Comparison of ENCODE assay signal across 7 cellular contexts in genomic region chr3:33131328-33132018, GRCh38. TPM values are rescaled to one million over a fixed set of nuclear protein-coding genes. Genes with fewer than 3 reads are reported as not detected.
DNase-seq lines count a peak whose midpoint lies in the region; ATAC-seq, FAIRE-seq and TF ChIP-seq lines count a peak whose summit lies in the region.

No MANE protein-coding gene starts in this region.

- peaks cover 0 to 11% of the 10 kb centered on the region in 2 donors for H3K4me1 ChIP-seq in ascending aorta
- H3K4me1 ChIP-seq in gastrocnemius medialis = no peaks in the 10 kb centered on the region

- no peak for TF ChIP-seq POLR2A in gastrocnemius medialis (IDR thresholded peaks at IDR 0.05)

- TF ChIP-seq CTCF in GM12864 (IDR thresholded peaks at IDR 0.05; ENCODE audit: low read depth, low read length, missing control alignments) (peak; percentile 64), ascending aorta (IDR thresholded peaks at IDR 0.05) (peak; percentile 71 to 78 (median 75)), gastrocnemius medialis (IDR thresholded peaks at IDR 0.05 in 4 of 5, conservative IDR thresholded peaks at IDR 0.05 in 1 of 5) (peak; percentile 44 to 80 (median 61))

- ATAC-seq in GM21526 (IDR thresholded peaks at IDR 0.05; ENCODE audit: low FRiP score, unreplicated experiment) (peak; percentile 66), gastrocnemius medialis (peak; percentile 66 to 89)

- peak; percentile 44 for FAIRE-seq in HTR-8/SVneo (lab: Jason Lieb, UNC)

- no peak for DNase-seq in GM12864 (ENCODE audit: low read depth)
- peak; percentile 67 for DNase-seq in HTR-8/SVneo (ENCODE audit: insufficient read length, low spot score)
- peak; percentile 79 for DNase-seq in OCI-M1 (lab: John Stamatoyannopoulos, UW)
- DNase-seq in ascending aorta (ENCODE audit: low spot score in 2 of 2) = no peak
- DNase-seq in hippocampal formation (lab: John Stamatoyannopoulos, UW) = peak; percentile 48 to 65
- no peak for DNase-seq in gastrocnemius medialis

- H3K36me3 ChIP-seq in ascending aorta = peaks cover 52 to 75% of the 10 kb centered on the region in 2 donors
- peaks cover 0 to 64% of the 10 kb centered on the region in 2 donors for H3K36me3 ChIP-seq in gastrocnemius medialis

- intact Hi-C loops in ascending aorta (cut with DNase I) = loop anchor here (1.0 to 2.0 kb wide), 3 partner anchors 17 to 241 kb away; partner anchors contain the start of gene SUSD5
- intact Hi-C loops in gastrocnemius medialis (cut with DNase I; ENCODE audit: low total_unique reads) = no loop called here

- no peaks in the 10 kb centered on the region for H3K9me3 ChIP-seq in ascending aorta
- no peaks in the 10 kb centered on the region for H3K9me3 ChIP-seq in gastrocnemius medialis

- H3K27me3 ChIP-seq in ascending aorta (no peaks in the 10 kb centered on the region), gastrocnemius medialis (no peaks in the 10 kb centered on the region)

- H3K27ac ChIP-seq in ascending aorta = peak overlapping the region; percentile 21 to 43
- no peak overlapping the region for H3K27ac ChIP-seq in gastrocnemius medialis

- H3K4me3 ChIP-seq in GM12864 (ENCODE audit: low read depth, low read length) (no peak overlapping the region), ascending aorta (no peak overlapping the region), gastrocnemius medialis (no peak overlapping the region)

- in situ Hi-C loops in gastrocnemius medialis (cut with MboI; ENCODE audit: low sequenced_read_pairs in 4 of 4) = loop anchor here (5.0 to 25.0 kb wide), 3 partner anchors 241 to 256 kb away; no protein-coding TSS in a partner anchor

RNA-seq across cellular contexts. Expression of gene CRTAP, which starts 17.7 kb away (rescaled TPM):
- total RNA-seq in ascending aorta = 300 TPM
- total RNA-seq in gastrocnemius medialis = 100 to 1,000 TPM in 1 of 4 donors, 10 to 100 TPM in 3; 75.2 to 107 (median 83.1) TPM

RNA-seq across cellular contexts. Expression of gene GLB1, which starts 34.5 kb away (rescaled TPM):
- total RNA-seq in ascending aorta (39.7 TPM), gastrocnemius medialis (10 to 100 TPM; 11.4 to 38.0 (median 19.3) TPM)

RNA-seq across cellular contexts. Expression of gene TMPPE, which starts 34.5 kb away (rescaled TPM):
- total RNA-seq in ascending aorta = 7.3 TPM
- total RNA-seq in gastrocnemius medialis = 1 to 10 TPM; 2.1 to 2.8 (median 2.6) TPM

Comparison
In these comparisons a context has a peak if more than half of its experiments do, and no peak if none do; other contexts are left out.
1. DNase-seq: peak in HTR-8/SVneo (single experiment), OCI-M1 (single experiment) and hippocampal formation (2 of 2); none in GM12864 (single experiment), ascending aorta (0 of 2) and gastrocnemius medialis (0 of 2).
2. H3K27ac ChIP-seq: peak in ascending aorta (2 of 2); none in gastrocnemius medialis (0 of 4).
3. Peak in every context shown above with its lines, with median percentiles within 50 percentile points of each other: CTCF ChIP-seq.